Comparison of ENCODE assay signal across 15 cellular contexts in the genomic region with DNA sequence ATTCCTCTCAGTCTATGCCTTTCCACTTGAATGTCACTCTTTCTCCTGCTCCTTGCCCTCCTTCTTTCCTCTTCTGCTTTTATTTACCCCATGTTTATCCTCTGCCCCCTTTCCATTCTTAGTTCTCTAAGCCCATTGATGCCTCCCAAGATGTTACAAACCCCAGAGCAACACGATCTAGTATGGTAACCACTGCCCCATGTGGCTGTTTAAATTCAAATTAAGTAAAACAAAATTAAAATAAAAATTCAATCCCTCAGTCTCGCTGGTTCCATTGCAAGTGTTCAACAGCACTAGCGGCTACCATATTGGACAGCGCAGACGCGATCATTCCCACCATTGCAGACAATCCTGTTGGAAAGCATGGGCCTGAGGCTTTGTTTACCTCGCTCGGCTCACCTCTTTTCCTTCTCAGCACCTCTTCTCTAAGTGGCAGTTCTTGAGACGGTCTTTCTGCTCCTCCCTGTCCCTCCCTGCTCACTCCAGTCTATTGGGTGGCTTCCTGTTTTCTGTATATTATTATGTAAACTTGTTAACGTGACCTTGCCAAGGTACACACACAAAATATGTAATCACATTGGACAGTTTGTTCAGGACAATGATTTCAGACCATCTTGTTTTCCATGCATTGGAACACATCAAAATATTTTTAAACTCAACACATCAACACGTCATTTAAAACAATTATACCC. TPM values are rescaled to one million over a fixed set of nuclear protein-coding genes. Genes with fewer than 3 reads are reported as not detected.
A peak's percentile ranks its signal among the peaks of the same experiment; 100 is the strongest.
DNase-seq lines count a peak whose midpoint lies in the region; ATAC-seq, FAIRE-seq and TF ChIP-seq lines count a peak whose summit lies in the region.
"Had no signal": no experiment of that assay in that cellular context is flagged by ENCODE, and none has a peak within 500 bp of the region (broad histone marks: within the 10 kb centered on the region; RNA-seq: fewer than 3 reads in every experiment).

No MANE protein-coding gene starts in this region.

- H3K27ac ChIP-seq in HEK293 (ENCODE audit: extremely low read depth, low read depth, low read length) (no peak overlapping the region), K562 (ENCODE audit: extremely low read depth, low read depth, low read length) (no peak overlapping the region), neuronal stem cell (replicated peaks; ENCODE audit: low read length) (no peak overlapping the region)
- H3K27ac ChIP-seq: SJSA1, thyroid gland had no signal

- H3K23ac ChIP-seq in neuronal stem cell (ENCODE audit: low read depth, low read length, poor library complexity) = no peak overlapping the region

- no peak overlapping the region for H2BK15ac ChIP-seq in neuronal stem cell (ENCODE audit: low read length)

- H3K4ac ChIP-seq in neuronal stem cell (ENCODE audit: low read length) = no peak overlapping the region

- TF ChIP-seq RAD21 in K562 (CRISPR knock-in tag; conservative IDR thresholded peaks at IDR 0.05 in 1 of 2, IDR thresholded peaks at IDR 0.05 in 1 of 2) = no peak

- peak; percentile 53 for ATAC-seq in K562

- H3K14ac ChIP-seq in neuronal stem cell (ENCODE audit: low read length) = no peak overlapping the region

- DNase-seq in DMS 273 (lab: John Stamatoyannopoulos, UW; ENCODE audit: unreplicated experiment) (peak; percentile 6), DMS 273 treated with DMSO at 0.1 percent for 48 hours (lab: John Stamatoyannopoulos, UW) (no peak), K562 (ENCODE audit: extremely low read depth in 1 of 4, low spot score in 3 of 4) (no peak), neuronal stem cell (ENCODE audit: low spot score) (no peak), middle frontal gyrus (ENCODE audit: extremely low spot score, low spot score) (no peak), chondrocyte (ENCODE audit: low spot score) (no peak), kidney tubule cell (ENCODE audit: low spot score) (no peak)
- DNase-seq: left ventricle myocardium superior, NCI-H510A, posterior cingulate gyrus, T1000, thyroid gland had no signal

- H3K27me3 Mint-ChIP-seq in chondrocyte (ENCODE audit: low read depth) = no peaks in the 10 kb centered on the region
- H3K27me3 Mint-ChIP-seq: dendritic cell treated with granulocyte-macrophage colony-stimulating factor and Interleukin-4, amounts not matched to agents 40 ng/mL and 50 ng/mL, for 4 days had no signal

- no peak overlapping the region for H3K4me3 Mint-ChIP-seq in chondrocyte (ENCODE audit: unreplicated experiment)
- H3K4me3 Mint-ChIP-seq: dendritic cell treated with granulocyte-macrophage colony-stimulating factor and Interleukin-4, amounts not matched to agents 40 ng/mL and 50 ng/mL, for 4 days had no signal

- no peaks in the 10 kb centered on the region for H3K9me1 ChIP-seq in K562 (ENCODE audit: control insufficient read depth, insufficient read depth, low read length)

- no peak overlapping the region for H2BK12ac ChIP-seq in neuronal stem cell (ENCODE audit: low read length)

- FAIRE-seq in K562 (lab: Jason Lieb, UNC) = no peak

- no peaks in the 10 kb centered on the region for H3K79me2 ChIP-seq in K562 (ENCODE audit: control insufficient read depth, insufficient read depth, low read length)

- no peak overlapping the region for H2BK5ac ChIP-seq in neuronal stem cell (ENCODE audit: low read length)

- H3K9ac ChIP-seq in K562 (ENCODE audit: insufficient read depth in 1 of 2, low read depth in 2 of 2, low read length in 2 of 2) (no peak overlapping the region), neuronal stem cell (ENCODE audit: low read depth, low read length, poor library complexity) (no peak overlapping the region)

- H4K8ac ChIP-seq in neuronal stem cell (ENCODE audit: low read depth, low read length) = no peak overlapping the region

- H3K9me3 ChIP-seq in HEK293 (ENCODE audit: control insufficient read depth, insufficient read depth, low read depth, low read length) (no peaks in the 10 kb centered on the region), K562 (replicated peaks; ENCODE audit: control insufficient read depth, insufficient read depth, low read depth, low read length) (no peaks in the 10 kb centered on the region; the same call in 1 of the 2 replicates), neuronal stem cell (replicated peaks in 1 of 2; ENCODE audit: control insufficient read depth in 2 of 2, insufficient read depth in 1 of 2, low read depth in 1 of 2, low read length in 2 of 2) (no peaks in the 10 kb centered on the region)
- H3K9me3 ChIP-seq: SJSA1, thyroid gland had no signal

- POLR2A ChIA-PET in HEK293 (lab: Yijun Ruan, JAX) = no interaction called here
- POLR2A ChIA-PET in K562 (lab: Yijun Ruan, JAX) = interaction anchor here (0.6 to 1.0 kb wide), 3 partner anchors 13 to 353 kb away, joined by 3 read pairs; no protein-coding TSS in a partner anchor

- no peak for TF ChIP-seq POLR2A in K562 (conservative IDR thresholded peaks at IDR 0.05)

- no peaks in the 10 kb centered on the region for H4K20me1 ChIP-seq in K562 (replicated peaks; ENCODE audit: control insufficient read depth, insufficient read depth, low read length)

- no peak overlapping the region for H2AK5ac ChIP-seq in neuronal stem cell (ENCODE audit: low read depth, low read length)

- TF ChIP-seq CTCF in HEK293 (tag by site-specific recombination; IDR thresholded peaks at IDR 0.05) = no peak
- TF ChIP-seq CTCF in K562 (IDR thresholded peaks at IDR 0.05 in 2 of 3, conservative IDR thresholded peaks at IDR 0.05 in 1 of 3; ENCODE audit: insufficient read depth in 2 of 3, low read depth in 1 of 3, low read length in 3 of 3) = no peak; a peak in 1 of 6 replicates
- no peak for TF ChIP-seq CTCF in chondrocyte (IDR thresholded peaks at IDR 0.05)

- H3K4me1 ChIP-seq in HEK293 (ENCODE audit: control insufficient read depth, insufficient read depth, low read length) (peaks cover 11% of the 10 kb centered on the region), K562 (replicated peaks in 1 of 2; ENCODE audit: control insufficient read depth in 2 of 2, insufficient read depth in 2 of 2, low read length in 2 of 2) (peaks cover 0 to 10% of the 10 kb centered on the region in 2 experiments; a peak in 3 of 5 replicates), neuronal stem cell (ENCODE audit: control insufficient read depth in 2 of 2, insufficient read depth in 1 of 2, low read depth in 1 of 2, low read length in 2 of 2) (no peaks in the 10 kb centered on the region)
- H3K4me1 ChIP-seq: thyroid gland had no signal

- WGBS in K562 (ENCODE audit: insufficient coverage, low coverage, missing lambda C conversion rate) = 64% methylated on average over 11 of the region's 11 CpGs
- 100% methylated on average over 1 of the region's 11 CpGs for WGBS in neuronal stem cell (ENCODE audit: extremely low coverage in 2 of 2, insufficient read length in 2 of 2, insufficient replicate concordance in 1 of 2), 2 donors

- no TSS peak for BruUV-seq in K562 (replicated peaks; lab: Mats Ljungman, UMichigan)

- no peak for TF ChIP-seq EP300 in K562 (IDR thresholded peaks at IDR 0.05; ENCODE audit: low read length)

- H3K4me2 ChIP-seq in K562 (ENCODE audit: insufficient read depth, low read length) = no peak overlapping the region
- no peak overlapping the region for H3K4me2 ChIP-seq in neuronal stem cell (ENCODE audit: insufficient read depth, low read length, poor library complexity, severe bottlenecking)

- H3K4me1 Mint-ChIP-seq in chondrocyte (ENCODE audit: low read depth) = peaks cover 47% of the 10 kb centered on the region

- no peak overlapping the region for H3K4me3 ChIP-seq in HEK293 (ENCODE audit: low read depth, low read length)
- H3K4me3 ChIP-seq in K562 = no peak overlapping the region
- H3K4me3 ChIP-seq in neuronal stem cell (ENCODE audit: low read length in 2 of 2) = no peak overlapping the region
- H3K4me3 ChIP-seq: SJSA1, thyroid gland had no signal

- H3K27me3 ChIP-seq in K562 (ENCODE audit: control insufficient read depth in 2 of 2, insufficient read depth in 2 of 2, low read length in 2 of 2) (no peaks in the 10 kb centered on the region), neuronal stem cell (ENCODE audit: control insufficient read depth in 3 of 3, insufficient read depth in 3 of 3, low read depth in 1 of 3, low read length in 3 of 3) (no peaks in the 10 kb centered on the region)
- H3K27me3 ChIP-seq: SJSA1, thyroid gland had no signal

- CTCF ChIA-PET in HEK293 (lab: Yijun Ruan, JAX) = interaction anchor here (0.6 to 2.4 kb wide), 8 partner anchors 15 to 188 kb away, joined by 3 to 43 read pairs (median 5); no protein-coding TSS in a partner anchor
- CTCF ChIA-PET in K562 (lab: Yijun Ruan, JAX; ENCODE audit: low intra/inter-chr PET ratio) = interaction anchor here (0.9 to 3.7 kb wide), 2 partner anchors 114 to 238 kb away, joined by 3 to 35 read pairs; no protein-coding TSS in a partner anchor

- H4K91ac ChIP-seq in neuronal stem cell (ENCODE audit: low read depth, low read length, poor library complexity) = no peak overlapping the region

- no peaks in the 10 kb centered on the region for H3K9me3 Mint-ChIP-seq in chondrocyte (ENCODE audit: low read depth)
- H3K9me3 Mint-ChIP-seq: dendritic cell treated with granulocyte-macrophage colony-stimulating factor and Interleukin-4, amounts not matched to agents 40 ng/mL and 50 ng/mL, for 4 days had no signal

- no peak overlapping the region for H2BK120ac ChIP-seq in neuronal stem cell (ENCODE audit: low read depth, low read length)

- in situ Hi-C loops in K562 (cut with MboI) = loop anchor here (5.0 to 25.0 kb wide), 2 partner anchors 111 to 566 kb away; no protein-coding TSS in a partner anchor

- H3K36me3 ChIP-seq in HEK293 (ENCODE audit: control insufficient read depth in 2 of 2, insufficient read depth in 1 of 2, low read length in 2 of 2) (no peaks in the 10 kb centered on the region), K562 (ENCODE audit: control insufficient read depth, insufficient read depth, low read length) (no peaks in the 10 kb centered on the region), neuronal stem cell (replicated peaks in 1 of 2; ENCODE audit: control insufficient read depth in 2 of 2, insufficient read depth in 2 of 2, low read length in 2 of 2) (no peaks in the 10 kb centered on the region)
- H3K36me3 ChIP-seq: SJSA1, thyroid gland had no signal

- peak overlapping the region; percentile 76 for H2AFZ ChIP-seq in K562 (ENCODE audit: low read depth, low read length)
- H2AFZ ChIP-seq in neuronal stem cell (ENCODE audit: low read length) = peak overlapping the region; percentile 54

- no peaks in the 10 kb centered on the region for H3K36me3 Mint-ChIP-seq in chondrocyte (ENCODE audit: low read depth)

- H3K18ac ChIP-seq in neuronal stem cell (ENCODE audit: low read length) = no peak overlapping the region

- H3K27ac Mint-ChIP-seq in chondrocyte (ENCODE audit: unreplicated experiment) = no peak overlapping the region
- H3K27ac Mint-ChIP-seq: dendritic cell treated with granulocyte-macrophage colony-stimulating factor and Interleukin-4, amounts not matched to agents 40 ng/mL and 50 ng/mL, for 4 days had no signal

- H3K79me1 ChIP-seq in neuronal stem cell (ENCODE audit: low read depth, low read length) = no peaks in the 10 kb centered on the region

- intact Hi-C loops in K562 (cut with micrococcal nuclease) = loop anchor here (10.0 kb wide), 1 partner anchor 239 kb away; no protein-coding TSS in a partner anchor

RNA-seq across cellular contexts. Expression of a gene that starts 21.8 kb away (rescaled TPM):
- 0.25 and 0.33 TPM in 2 replicates for total RNA-seq in K562 (2011; cell fraction: chromatin; rRNA removed; ENCODE audit: low replicate concordance)
- not detected in 2 replicates for total RNA-seq in K562 (2011; cell fraction: nucleolus; rRNA removed)
- not detected in 2 replicates for total RNA-seq in K562 (2011; cell fraction: nucleoplasm; rRNA removed)
- total RNA-seq in K562 (2014; rRNA removed) (0.16 and 0.18 TPM in 2 replicates), K562 (2014; rRNA removed; fragmentation: Illumina TruSeq; extraction: Trizol) (0.07 and 0.13 TPM in 2 replicates), K562 (2015; rRNA removed; fragmentation: Illumina TruSeq; extraction: Trizol) (0.22 and 0.23 TPM in 2 replicates), K562 (2021) (0.07 and 0.09 TPM in 2 replicates), chondrocyte (6.7 to 7.9 TPM (median 6.9 TPM) in 3 replicates)
- polyA plus RNA-seq in K562 (2011; rRNA removed) (0.01 and 0.05 TPM in 2 replicates), K562 (2014; fragmentation: Illumina TruSeq; extraction: Trizol) (0.19 and 0.47 TPM in 2 replicates), K562 (2014; fragmentation: Nextera tagmentation; extraction: Ambion mirVana) (under 1 TPM in 1 of 2 experiments, not detected in 1; 0.11 TPM), K562 (2014; rRNA removed) (0.78 and 0.89 TPM in 2 replicates)
- 0.09 TPM in 1 of 2 replicates, not detected in the other for polyA plus RNA-seq in K562 (2011; cell fraction: cytosol; rRNA removed)
- 0.11 and 0.42 TPM in 2 replicates for polyA plus RNA-seq in K562 (2011; cell fraction: nucleus; rRNA removed)
- 0.72 and 5.0 TPM in 2 replicates for polyA plus RNA-seq in K562 (2012)
- 0.04 and 0.12 TPM in 2 replicates for polyA minus RNA-seq in K562 (2011; rRNA and poly(A)+ RNA removed)
- not detected in 2 replicates for polyA minus RNA-seq in K562 (2011; cell fraction: cytosol; rRNA and poly(A)+ RNA removed)
- 0.11 TPM in 1 of 2 replicates, not detected in the other for polyA minus RNA-seq in K562 (2011; cell fraction: nucleus; rRNA and poly(A)+ RNA removed)
- polyA plus RNA-seq in neuronal stem cell (2013, experiment 1 of 2) = 0.43 TPM
- polyA plus RNA-seq in neuronal stem cell (2013, experiment 2 of 2) = 0.46 TPM
